Comparison of ENCODE assay signal across 1 cellular context in genomic region chr17:67718325-67718941, GRCh38.
TF ChIP-seq lines count a peak whose summit lies in the region.

No MANE protein-coding gene starts in this region.

TF ChIP-seq in HCT116, 20 proteins besides CTCF, POLR2A, EP300 and RAD21 (continued from another document):
- TF ChIP-seq TCF7L2 (IDR thresholded peaks at IDR 0.05; ENCODE audit: borderline replicate concordance, extremely low read depth, insufficient read depth, insufficient read length) (no peak), EZH2phosphoT487 (IDR thresholded peaks at IDR 0.05; ENCODE audit: borderline replicate concordance) (no peak), YY1 (IDR thresholded peaks at IDR 0.05; ENCODE audit: extremely low read depth, insufficient replicate concordance, low read depth, low read length) (no peak), FOSL1 (IDR thresholded peaks at IDR 0.05; ENCODE audit: low read depth) (no peak), REST (IDR thresholded peaks at IDR 0.05; ENCODE audit: low read depth) (no peak), CEBPB (IDR thresholded peaks at IDR 0.05; ENCODE audit: low read depth) (no peak), ZFX (IDR thresholded peaks at IDR 0.05) (no peak), MAX (IDR thresholded peaks at IDR 0.05) (no peak)
